Comparison of ENCODE assay signal across 16 cellular contexts in the genomic region with DNA sequence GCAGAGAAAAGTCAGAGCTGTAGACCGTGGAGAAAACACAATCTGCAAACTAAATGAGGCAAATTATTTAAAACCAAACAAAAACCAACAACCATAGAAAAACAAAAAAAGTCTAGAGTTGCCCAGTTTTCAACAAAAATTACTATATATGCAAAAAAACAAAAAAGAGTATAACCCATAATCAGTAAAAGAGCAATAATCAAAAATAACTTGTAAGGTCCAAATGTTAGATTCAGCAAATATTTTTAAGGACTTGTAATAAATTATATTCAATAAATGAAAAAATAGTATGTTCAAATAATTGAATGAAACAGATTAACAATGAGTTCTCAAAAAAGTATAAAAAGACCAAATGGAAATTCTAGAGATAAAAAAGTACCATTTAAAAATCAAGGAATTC.
A peak's percentile ranks its signal among the peaks of the same experiment; 100 is the strongest.
DNase-seq lines count a peak whose midpoint lies in the region; ATAC-seq, FAIRE-seq and TF ChIP-seq lines count a peak whose summit lies in the region.
"Had no signal": no experiment of that assay in that cellular context is flagged by ENCODE, and none has a peak within 500 bp of the region (broad histone marks: within the 10 kb centered on the region; RNA-seq: fewer than 3 reads in every experiment).

No MANE protein-coding gene starts in this region.

- H3K4me3 ChIP-seq in CD8-positive, alpha-beta T cell (ENCODE audit: low read depth, low read length): no peak overlapping the region
- H3K4me3 ChIP-seq in MG63: peak overlapping the region; percentile 23
- H3K4me3 ChIP-seq in osteoblast (ENCODE audit: insufficient read depth, low read length): peak overlapping the region; percentile 60
- no peak overlapping the region for H3K4me3 ChIP-seq in ovary
- H3K4me3 ChIP-seq: neural progenitor cell, thoracic aorta had no signal

- WGBS in ovary, 3 donors: 93 to 100% (median 96%) methylated on average over 1 of the region's 1 CpG

- no peak overlapping the region for H3K27ac ChIP-seq in CD8-positive, alpha-beta T cell (ENCODE audit: low read depth, low read length)
- H3K27ac ChIP-seq in osteoblast (ENCODE audit: low read depth, low read length) (peak overlapping the region; percentile 86), ovary (no peak overlapping the region)
- H3K27ac ChIP-seq: neural progenitor cell, thoracic aorta had no signal

- POLR2A ChIA-PET in CD8-positive, alpha-beta T cell (lab: Charles Lee): no interaction called here
- POLR2A ChIA-PET in T-cell (lab: Charles Lee): no interaction called here

- no peak for TF ChIP-seq CTCF in CD8-positive, alpha-beta T cell (IDR thresholded peaks at IDR 0.05)
- TF ChIP-seq CTCF in osteoblast (IDR thresholded peaks at IDR 0.05; ENCODE audit: extremely low read depth, low read depth, low read length): no peak
- no peak for TF ChIP-seq CTCF in ovary (IDR thresholded peaks at IDR 0.05)

- TF ChIP-seq EP300 in ovary (IDR thresholded peaks at IDR 0.05): no peak

- H3K9me3 Mint-ChIP-seq in CD8-positive, alpha-beta T cell: no peaks in the 10 kb centered on the region
- H3K9me3 Mint-ChIP-seq in T-cell: no peaks in the 10 kb centered on the region
- H3K9me3 Mint-ChIP-seq: activated naive CD8-positive, alpha-beta T cell treated with anti-CD3 and anti-CD28 coated beads, Interleukin-2, amount 50 U/mL, for 24 hours had no signal

- CTCF ChIA-PET in CD8-positive, alpha-beta T cell (lab: Charles Lee): no interaction called here
- CTCF ChIA-PET in T-cell (lab: Charles Lee): no interaction called here

- H3K79me2 ChIP-seq in osteoblast (ENCODE audit: insufficient read depth, low read length): no peaks in the 10 kb centered on the region

- no peaks in the 10 kb centered on the region for H3K36me3 ChIP-seq in CD8-positive, alpha-beta T cell (ENCODE audit: insufficient read depth, low read length)
- H3K36me3 ChIP-seq in MG63: no peaks in the 10 kb centered on the region
- peaks cover 5% of the 10 kb centered on the region for H3K36me3 ChIP-seq in osteoblast (ENCODE audit: insufficient read depth, low read length)
- H3K36me3 ChIP-seq in ovary: no peaks in the 10 kb centered on the region
- H3K36me3 ChIP-seq: thoracic aorta had no signal

- H3K4me3 Mint-ChIP-seq in CD8-positive, alpha-beta T cell: no peak overlapping the region
- no peak overlapping the region for H3K4me3 Mint-ChIP-seq in T-cell
- H3K4me3 Mint-ChIP-seq: activated naive CD8-positive, alpha-beta T cell treated with anti-CD3 and anti-CD28 coated beads, Interleukin-2, amount 50 U/mL, for 24 hours; neural progenitor cell had no signal

- H3K27ac Mint-ChIP-seq in CD8-positive, alpha-beta T cell: peak overlapping the region; percentile 1
- peak overlapping the region in 1 of 2 donors; percentile 16 for H3K27ac Mint-ChIP-seq in T-cell
- H3K27ac Mint-ChIP-seq: neural progenitor cell had no signal

- peak overlapping the region; percentile 81 for H3K4me2 ChIP-seq in osteoblast (ENCODE audit: insufficient read depth, low read length)
- H3K4me2 ChIP-seq: neural progenitor cell, SK-N-SH had no signal

- peaks cover 55% of the 10 kb centered on the region for H3K36me3 Mint-ChIP-seq in CD8-positive, alpha-beta T cell
- peaks cover 50% of the 10 kb centered on the region for H3K36me3 Mint-ChIP-seq in T-cell

- no peak for ATAC-seq in CD8-positive, alpha-beta T cell
- no peak for ATAC-seq in T-cell (replicated peaks in 1 of 4)

- H3K27me3 ChIP-seq in CD8-positive, alpha-beta T cell (ENCODE audit: insufficient read depth, low read length): no peaks in the 10 kb centered on the region
- H3K27me3 ChIP-seq in MG63 (no peaks in the 10 kb centered on the region), osteoblast (ENCODE audit: insufficient read depth, low read length) (no peaks in the 10 kb centered on the region), ovary (peaks cover 3% of the 10 kb centered on the region)
- H3K27me3 ChIP-seq: neural progenitor cell had no signal

- H3K4me1 ChIP-seq in CD8-positive, alpha-beta T cell (ENCODE audit: insufficient read depth, low read length): no peaks in the 10 kb centered on the region
- H3K4me1 ChIP-seq in osteoblast (ENCODE audit: insufficient read depth, low read length): peaks cover 13% of the 10 kb centered on the region
- no peaks in the 10 kb centered on the region for H3K4me1 ChIP-seq in ovary (ENCODE audit: insufficient read depth)
- H3K4me1 ChIP-seq: neural progenitor cell had no signal

- no peak for DNase-seq in CD8-positive, alpha-beta T cell
- DNase-seq in MG63 (no peak), osteoblast (ENCODE audit: insufficient read length, low spot score, missing footprints) (no peak), ovary (no peak), NCI-H2107 treated with DMSO at 0.1 percent for 48 hours (lab: John Stamatoyannopoulos, UW; ENCODE audit: unreplicated experiment) (no peak), NCI-H2196 (lab: John Stamatoyannopoulos, UW; ENCODE audit: unreplicated experiment) (no peak), T-cell (no peak)
- DNase-seq: activated CD4-positive, alpha-beta T cell treated with anti-CD3 and anti-CD28 coated beads for 1 hour; activated effector memory CD4-positive, alpha-beta T cell treated with Interleukin-2 at 50 U/mL for 16 hours; GOT3; NCI-H1436; SK-N-SH had no signal

- no peaks in the 10 kb centered on the region for H4K20me1 ChIP-seq in osteoblast (ENCODE audit: insufficient read depth, low read length)

- intact Hi-C loops in CD8-positive, alpha-beta T cell (cut with DNase I, micrococcal nuclease): no loop called here
- intact Hi-C loops in ovary (cut with DNase I): no loop called here

- peak; percentile 24 for FAIRE-seq in colon (lab: Jason Lieb, UNC)

- H3K9me3 ChIP-seq in CD8-positive, alpha-beta T cell (ENCODE audit: low read length): no peaks in the 10 kb centered on the region
- H3K9me3 ChIP-seq in MG63: no peaks in the 10 kb centered on the region
- H3K9me3 ChIP-seq in osteoblast (ENCODE audit: low read depth, low read length): no peaks in the 10 kb centered on the region
- no peaks in the 10 kb centered on the region for H3K9me3 ChIP-seq in ovary
- H3K9me3 ChIP-seq: thoracic aorta had no signal

- H3K27me3 Mint-ChIP-seq in CD8-positive, alpha-beta T cell (ENCODE audit: low read depth): no peaks in the 10 kb centered on the region
- H3K27me3 Mint-ChIP-seq in T-cell: no peaks in the 10 kb centered on the region
- H3K27me3 Mint-ChIP-seq: activated naive CD8-positive, alpha-beta T cell treated with anti-CD3 and anti-CD28 coated beads, Interleukin-2, amount 50 U/mL, for 24 hours had no signal

- H2AFZ ChIP-seq in osteoblast (ENCODE audit: low read length): peak overlapping the region; percentile 73
- H2AFZ ChIP-seq: neural progenitor cell had no signal

- no peak for TF ChIP-seq POLR2A in ovary (IDR thresholded peaks at IDR 0.05)

- H3K4me1 Mint-ChIP-seq in CD8-positive, alpha-beta T cell (ENCODE audit: low read depth): peaks cover 14% of the 10 kb centered on the region
- peaks cover 20 to 26% (median 21%) of the 10 kb centered on the region in 3 donors for H3K4me1 Mint-ChIP-seq in T-cell
- H3K4me1 Mint-ChIP-seq: neural progenitor cell had no signal

Comparison
In these comparisons a context has a peak if more than half of its experiments do, and no peak if none do; other contexts are left out.
1. H3K4me3 ChIP-seq: peak in MG63 (single experiment) and osteoblast (single experiment); none in CD8-positive, alpha-beta T cell (single experiment) and ovary (single experiment).